ENCODE assay signal across 9 cellular contexts in genomic region chr7:29035044-29035740, GRCh38.
DNase-seq lines count a peak whose midpoint lies in the region; ATAC-seq, FAIRE-seq and TF ChIP-seq lines count a peak whose summit lies in the region.
"Had no signal": no experiment of that assay in that cellular context is flagged by ENCODE, and none has a peak within 500 bp of the region (broad histone marks: within the 10 kb centered on the region; RNA-seq: fewer than 3 reads in every experiment).

No MANE protein-coding gene starts in this region.

- H3K27me3 ChIP-seq in bronchial epithelial cell (ENCODE audit: control insufficient read depth, insufficient read depth, low read length) = no peaks in the 10 kb centered on the region
- H3K27me3 ChIP-seq in mesendoderm (ENCODE audit: insufficient read depth, low read length, poor library complexity) = no peaks in the 10 kb centered on the region
- no peaks in the 10 kb centered on the region for H3K27me3 ChIP-seq in dorsolateral prefrontal cortex

- H4K8ac ChIP-seq in mesendoderm (ENCODE audit: low read depth, low read length) = no peak overlapping the region

- H3K36me3 ChIP-seq in bronchial epithelial cell (ENCODE audit: control insufficient read depth, insufficient read depth, low read length) (no peaks in the 10 kb centered on the region), mesendoderm (ENCODE audit: control insufficient read depth, insufficient read depth, low read length) (no peaks in the 10 kb centered on the region)

- H3K18ac ChIP-seq in mesendoderm (ENCODE audit: low read length) = no peak overlapping the region

- no peak overlapping the region for H3K27ac ChIP-seq in mesendoderm (ENCODE audit: low read depth, low read length)
- H3K27ac ChIP-seq in dorsolateral prefrontal cortex = no peak overlapping the region

- H2AK5ac ChIP-seq in mesendoderm (ENCODE audit: low read length) = no peak overlapping the region

- no peak overlapping the region for H3K56ac ChIP-seq in mesendoderm (ENCODE audit: low read length)

- no peak overlapping the region for H3K23ac ChIP-seq in mesendoderm (ENCODE audit: low read length)

- H3K9ac ChIP-seq in mesendoderm (ENCODE audit: low read length) = no peak overlapping the region

- FAIRE-seq in bronchial epithelial cell (lab: Jason Lieb, UNC) = peak; percentile 62

- no peak overlapping the region for H3K4me2 ChIP-seq in mesendoderm (ENCODE audit: low read length)

- no peak overlapping the region for H2BK120ac ChIP-seq in mesendoderm (ENCODE audit: low read depth, low read length)

- H3K79me2 ChIP-seq in mesendoderm (ENCODE audit: control insufficient read depth, insufficient read depth, low read length) = no peaks in the 10 kb centered on the region

- DNase-seq in COLO829 (ENCODE audit: low spot score) (peak; percentile 99), MV-4-11 (lab: John Stamatoyannopoulos, UW) (peak; percentile 67), bronchial epithelial cell (ENCODE audit: low read depth) (peak; percentile 81), mesendoderm (peak; percentile 77), inferior parietal cortex (ENCODE audit: extremely low spot score) (no peak), NCI-H187 treated with DMSO at 0.1 percent for 48 hours (lab: John Stamatoyannopoulos, UW) (no peak), dorsolateral prefrontal cortex (no peak)
- DNase-seq: NCI-H446 treated with DMSO at 0.1 percent for 48 hours had no signal

- no peak for ATAC-seq in HG03139 (IDR thresholded peaks at IDR 0.05; ENCODE audit: unreplicated experiment)

- TF ChIP-seq CTCF in bronchial epithelial cell (IDR thresholded peaks at IDR 0.05; ENCODE audit: insufficient read depth, low read length, severe bottlenecking) = no peak
- TF ChIP-seq CTCF in dorsolateral prefrontal cortex (IDR thresholded peaks at IDR 0.05 in 54 of 56, conservative IDR thresholded peaks at IDR 0.05 in 2 of 56; ENCODE audit: low read depth in 1 of 56, partially characterized antibody in 56 of 56) = no peak

- no peak overlapping the region for H2BK5ac ChIP-seq in mesendoderm (ENCODE audit: low read length)

- no peaks in the 10 kb centered on the region for H3K79me1 ChIP-seq in mesendoderm (ENCODE audit: low read length)

- H3K4me3 ChIP-seq in bronchial epithelial cell (ENCODE audit: low read depth, low read length) (no peak overlapping the region), mesendoderm (ENCODE audit: low read length) (no peak overlapping the region), dorsolateral prefrontal cortex (no peak overlapping the region)

- H4K5ac ChIP-seq in mesendoderm (ENCODE audit: low read length) = no peak overlapping the region

- WGBS in mesendoderm (ENCODE audit: extremely low coverage, insufficient coverage, low lambda C conversion rate) = no CpG with 5 or more reads among the region's 8 CpGs

- no peak overlapping the region for H3K4ac ChIP-seq in mesendoderm (ENCODE audit: low read depth, low read length)

- peaks cover 5% of the 10 kb centered on the region for H3K4me1 ChIP-seq in mesendoderm (ENCODE audit: control insufficient read depth, low read depth, low read length)

- intact Hi-C loops in dorsolateral prefrontal cortex (cut with DNase I) = no loop called here

- H2BK15ac ChIP-seq in mesendoderm (replicated peaks; ENCODE audit: low read depth) = no peak overlapping the region

Comparison
In these comparisons a context has a peak if more than half of its experiments do, and no peak if none do; other contexts are left out.
1. DNase-seq: peak in COLO829 (single experiment), MV-4-11 (single experiment), bronchial epithelial cell (single experiment) and mesendoderm (single experiment); none in inferior parietal cortex (single experiment), NCI-H187 treated with DMSO at 0.1 percent for 48 hours (single experiment) and dorsolateral prefrontal cortex (0 of 10).